ENCODE assay signal across 8 cellular contexts in the genomic region with DNA sequence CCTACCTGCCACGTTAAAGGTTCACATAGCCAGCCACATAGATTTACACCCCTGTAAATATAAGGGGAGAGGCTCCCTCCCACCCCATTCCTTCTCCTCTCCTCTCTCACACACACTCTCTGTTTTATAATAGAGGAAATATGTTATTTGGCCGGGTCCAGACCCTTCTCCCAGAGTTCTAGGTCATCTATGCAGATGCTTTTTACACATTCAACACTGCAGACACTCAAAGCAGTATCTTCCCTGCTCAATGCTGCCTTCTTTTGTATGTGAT. TPM values are rescaled to one million over a fixed set of nuclear protein-coding genes. Genes with fewer than 3 reads are reported as not detected.
DNase-seq lines count a peak whose midpoint lies in the region; ATAC-seq lines count a peak whose summit lies in the region.

No MANE protein-coding gene starts in this region.

- peak overlapping the region; percentile 89 for H3K27ac Mint-ChIP-seq in activated CD4-positive, alpha-beta memory T cell treated with anti-CD3 and anti-CD28 coated beads, Interleukin-2, amount 10 ng/mL, durations not matched to agents 7 days and 5 days

- H3K36me3 ChIP-seq in iPS-20b (ENCODE audit: insufficient read depth, low read depth, low read length), result peaks cover 31% of the 10 kb centered on the region

- no peaks in the 10 kb centered on the region for H3K9me3 ChIP-seq in iPS-20b (ENCODE audit: insufficient read depth, low read depth, low read length)

- H3K4me3 Mint-ChIP-seq in activated CD4-positive, alpha-beta memory T cell treated with anti-CD3 and anti-CD28 coated beads, Interleukin-2, amount 10 ng/mL, durations not matched to agents 7 days and 5 days, result peak overlapping the region; percentile 93

- ATAC-seq in esophagus mucosa (no peak), HG02678 (IDR thresholded peaks at IDR 0.05; ENCODE audit: unreplicated experiment) (no peak), GM19351 (IDR thresholded peaks at IDR 0.05; ENCODE audit: unreplicated experiment) (no peak)

- H3K27me3 ChIP-seq in iPS-20b (ENCODE audit: insufficient read depth, low read length), result no peaks in the 10 kb centered on the region; the same call in 1 of the 2 replicates

- peaks cover 3% of the 10 kb centered on the region for H3K9me3 Mint-ChIP-seq in activated CD4-positive, alpha-beta memory T cell treated with anti-CD3 and anti-CD28 coated beads, Interleukin-2, amount 10 ng/mL, durations not matched to agents 7 days and 5 days

- H3K27me3 Mint-ChIP-seq in activated CD4-positive, alpha-beta memory T cell treated with anti-CD3 and anti-CD28 coated beads, Interleukin-2, amount 10 ng/mL, durations not matched to agents 7 days and 5 days, result no peaks in the 10 kb centered on the region

- peaks cover 45% of the 10 kb centered on the region for H3K36me3 Mint-ChIP-seq in activated CD4-positive, alpha-beta memory T cell treated with anti-CD3 and anti-CD28 coated beads, Interleukin-2, amount 10 ng/mL, durations not matched to agents 7 days and 5 days (ENCODE audit: low read depth)

- peaks cover 39% of the 10 kb centered on the region for H3K4me1 Mint-ChIP-seq in activated CD4-positive, alpha-beta memory T cell treated with anti-CD3 and anti-CD28 coated beads, Interleukin-2, amount 10 ng/mL, durations not matched to agents 7 days and 5 days

- DNase-seq in NCI-H526 (lab: John Stamatoyannopoulos, UW) (peak; percentile 36 to 49), NCI-H526 treated with DMSO at 0.1 percent for 48 hours (lab: John Stamatoyannopoulos, UW) (no peak), substantia nigra (lab: John Stamatoyannopoulos, UW) (no peak)
- no peak for DNase-seq in activated CD4-positive, alpha-beta memory T cell treated with anti-CD3 and anti-CD28 coated beads, Interleukin-2, amount 10 ng/mL, durations not matched to agents 7 days and 5 days

- H3K9ac ChIP-seq in iPS-20b (ENCODE audit: low read depth, low read length), result peak overlapping the region; percentile 91

- H3K4me1 ChIP-seq in iPS-20b (ENCODE audit: insufficient read depth, low read length), result peaks cover 27% of the 10 kb centered on the region; the same call in 1 of the 2 replicates

- CTCF ChIA-PET in activated CD4-positive, alpha-beta memory T cell treated with anti-CD3 and anti-CD28 coated beads, Interleukin-2, amount 10 ng/mL, durations not matched to agents 7 days and 5 days (lab: Charles Lee), result no interaction called here

- POLR2A ChIA-PET in activated CD4-positive, alpha-beta memory T cell treated with anti-CD3 and anti-CD28 coated beads, Interleukin-2, amount 10 ng/mL, durations not matched to agents 7 days and 5 days (lab: Charles Lee), result interaction anchor here (0.8 to 1.3 kb wide), 5 partner anchors 10 to 563 kb away, joined by 3 to 5 read pairs (median 3); a partner anchor contains a TSS

- peak overlapping the region; percentile 84 for H3K4me3 ChIP-seq in iPS-20b (ENCODE audit: low read length)

- H3K27ac ChIP-seq in iPS-20b (ENCODE audit: low read length), result no peak overlapping the region
- peak overlapping the region; percentile 85 for H3K27ac ChIP-seq in substantia nigra (ENCODE audit: low read depth, low read length, poor library complexity, severe bottlenecking)

RNA-seq across cellular contexts. Expression of a gene that starts 0.7 kb away (rescaled TPM):
- total RNA-seq in activated CD4-positive, alpha-beta memory T cell treated with anti-CD3 and anti-CD28 coated beads, Interleukin-2, amount 10 ng/mL, durations not matched to agents 7 days and 5 days, result 100 to 1,000 TPM; 194 to 203 TPM
- 69.1 TPM for total RNA-seq in esophagus mucosa

Comparison
In these comparisons a context has a peak if more than half of its experiments do, and no peak if none do; other contexts are left out.
1. DNase-seq: peak in NCI-H526 (2 of 2); none in NCI-H526 treated with DMSO at 0.1 percent for 48 hours (single experiment), activated CD4-positive, alpha-beta memory T cell treated with anti-CD3 and anti-CD28 coated beads, Interleukin-2, amount 10 ng/mL, durations not matched to agents 7 days and 5 days (single experiment) and substantia nigra (0 of 49).